Comparison of ENCODE assay signal across 1 cellular context in the genomic region with DNA sequence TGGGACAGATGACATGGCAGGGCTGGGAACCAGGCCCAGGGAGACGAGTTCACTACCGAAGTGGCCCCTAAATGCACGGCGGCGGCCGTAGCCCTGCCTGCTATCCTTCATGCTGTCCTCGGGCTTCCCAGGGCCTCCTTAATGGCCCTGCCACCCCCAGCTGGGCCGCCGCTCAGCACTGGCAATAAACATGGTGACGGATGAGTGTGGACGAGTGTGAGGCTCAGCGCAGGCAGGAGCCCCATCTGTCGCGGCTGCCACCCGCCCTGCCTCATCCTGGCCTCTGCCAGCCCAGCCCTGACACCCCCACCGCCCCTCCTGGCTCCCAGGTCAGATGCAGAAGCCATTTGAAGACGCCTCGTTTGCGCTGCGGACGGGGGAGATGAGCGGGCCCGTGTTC.
TF ChIP-seq lines count a peak whose summit lies in the region.

No MANE protein-coding gene starts in this region.

TF ChIP-seq in WTC11, 78 proteins besides CTCF, POLR2A, EP300 and RAD21 (continued from another document):
- TF ChIP-seq, protein P1, sequence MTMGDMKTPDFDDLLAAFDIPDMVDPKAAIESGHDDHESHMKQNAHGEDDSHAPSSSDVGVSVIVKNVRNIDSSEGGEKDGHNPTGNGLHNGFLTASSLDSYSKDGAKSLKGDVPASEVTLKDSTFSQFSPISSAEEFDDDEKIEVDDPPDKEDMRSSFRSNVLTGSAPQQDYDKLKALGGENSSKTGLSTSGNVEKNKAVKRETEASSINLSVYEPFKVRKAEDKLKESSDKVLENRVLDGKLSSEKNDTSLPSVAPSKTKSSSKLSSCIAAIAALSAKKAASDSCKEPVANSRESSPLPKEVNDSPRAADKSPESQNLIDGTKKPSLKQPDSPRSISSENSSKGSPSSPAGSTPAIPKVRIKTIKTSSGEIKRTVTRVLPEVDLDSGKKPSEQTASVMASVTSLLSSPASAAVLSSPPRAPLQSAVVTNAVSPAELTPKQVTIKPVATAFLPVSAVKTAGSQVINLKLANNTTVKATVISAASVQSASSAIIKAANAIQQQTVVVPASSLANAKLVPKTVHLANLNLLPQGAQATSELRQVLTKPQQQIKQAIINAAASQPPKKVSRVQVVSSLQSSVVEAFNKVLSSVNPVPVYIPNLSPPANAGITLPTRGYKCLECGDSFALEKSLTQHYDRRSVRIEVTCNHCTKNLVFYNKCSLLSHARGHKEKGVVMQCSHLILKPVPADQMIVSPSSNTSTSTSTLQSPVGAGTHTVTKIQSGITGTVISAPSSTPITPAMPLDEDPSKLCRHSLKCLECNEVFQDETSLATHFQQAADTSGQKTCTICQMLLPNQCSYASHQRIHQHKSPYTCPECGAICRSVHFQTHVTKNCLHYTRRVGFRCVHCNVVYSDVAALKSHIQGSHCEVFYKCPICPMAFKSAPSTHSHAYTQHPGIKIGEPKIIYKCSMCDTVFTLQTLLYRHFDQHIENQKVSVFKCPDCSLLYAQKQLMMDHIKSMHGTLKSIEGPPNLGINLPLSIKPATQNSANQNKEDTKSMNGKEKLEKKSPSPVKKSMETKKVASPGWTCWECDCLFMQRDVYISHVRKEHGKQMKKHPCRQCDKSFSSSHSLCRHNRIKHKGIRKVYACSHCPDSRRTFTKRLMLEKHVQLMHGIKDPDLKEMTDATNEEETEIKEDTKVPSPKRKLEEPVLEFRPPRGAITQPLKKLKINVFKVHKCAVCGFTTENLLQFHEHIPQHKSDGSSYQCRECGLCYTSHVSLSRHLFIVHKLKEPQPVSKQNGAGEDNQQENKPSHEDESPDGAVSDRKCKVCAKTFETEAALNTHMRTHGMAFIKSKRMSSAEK (CRISPR knock-in tag; IDR thresholded peaks at IDR 0.05; ENCODE audit: borderline replicate concordance): no peak
- TF ChIP-seq, protein P2, sequence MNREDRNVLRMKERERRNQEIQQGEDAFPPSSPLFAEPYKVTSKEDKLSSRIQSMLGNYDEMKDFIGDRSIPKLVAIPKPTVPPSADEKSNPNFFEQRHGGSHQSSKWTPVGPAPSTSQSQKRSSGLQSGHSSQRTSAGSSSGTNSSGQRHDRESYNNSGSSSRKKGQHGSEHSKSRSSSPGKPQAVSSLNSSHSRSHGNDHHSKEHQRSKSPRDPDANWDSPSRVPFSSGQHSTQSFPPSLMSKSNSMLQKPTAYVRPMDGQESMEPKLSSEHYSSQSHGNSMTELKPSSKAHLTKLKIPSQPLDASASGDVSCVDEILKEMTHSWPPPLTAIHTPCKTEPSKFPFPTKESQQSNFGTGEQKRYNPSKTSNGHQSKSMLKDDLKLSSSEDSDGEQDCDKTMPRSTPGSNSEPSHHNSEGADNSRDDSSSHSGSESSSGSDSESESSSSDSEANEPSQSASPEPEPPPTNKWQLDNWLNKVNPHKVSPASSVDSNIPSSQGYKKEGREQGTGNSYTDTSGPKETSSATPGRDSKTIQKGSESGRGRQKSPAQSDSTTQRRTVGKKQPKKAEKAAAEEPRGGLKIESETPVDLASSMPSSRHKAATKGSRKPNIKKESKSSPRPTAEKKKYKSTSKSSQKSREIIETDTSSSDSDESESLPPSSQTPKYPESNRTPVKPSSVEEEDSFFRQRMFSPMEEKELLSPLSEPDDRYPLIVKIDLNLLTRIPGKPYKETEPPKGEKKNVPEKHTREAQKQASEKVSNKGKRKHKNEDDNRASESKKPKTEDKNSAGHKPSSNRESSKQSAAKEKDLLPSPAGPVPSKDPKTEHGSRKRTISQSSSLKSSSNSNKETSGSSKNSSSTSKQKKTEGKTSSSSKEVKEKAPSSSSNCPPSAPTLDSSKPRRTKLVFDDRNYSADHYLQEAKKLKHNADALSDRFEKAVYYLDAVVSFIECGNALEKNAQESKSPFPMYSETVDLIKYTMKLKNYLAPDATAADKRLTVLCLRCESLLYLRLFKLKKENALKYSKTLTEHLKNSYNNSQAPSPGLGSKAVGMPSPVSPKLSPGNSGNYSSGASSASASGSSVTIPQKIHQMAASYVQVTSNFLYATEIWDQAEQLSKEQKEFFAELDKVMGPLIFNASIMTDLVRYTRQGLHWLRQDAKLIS (CRISPR knock-in tag; IDR thresholded peaks at IDR 0.05; ENCODE audit: borderline replicate concordance): no peak
- TF ChIP-seq SOX15 (CRISPR knock-in tag; IDR thresholded peaks at IDR 0.05): no peak
- no peak for TF ChIP-seq NR1H2 (CRISPR knock-in tag; IDR thresholded peaks at IDR 0.05)
- no peak for TF ChIP-seq ZBTB21 (CRISPR knock-in tag; IDR thresholded peaks at IDR 0.05; ENCODE audit: borderline replicate concordance)
- TF ChIP-seq, protein P3, sequence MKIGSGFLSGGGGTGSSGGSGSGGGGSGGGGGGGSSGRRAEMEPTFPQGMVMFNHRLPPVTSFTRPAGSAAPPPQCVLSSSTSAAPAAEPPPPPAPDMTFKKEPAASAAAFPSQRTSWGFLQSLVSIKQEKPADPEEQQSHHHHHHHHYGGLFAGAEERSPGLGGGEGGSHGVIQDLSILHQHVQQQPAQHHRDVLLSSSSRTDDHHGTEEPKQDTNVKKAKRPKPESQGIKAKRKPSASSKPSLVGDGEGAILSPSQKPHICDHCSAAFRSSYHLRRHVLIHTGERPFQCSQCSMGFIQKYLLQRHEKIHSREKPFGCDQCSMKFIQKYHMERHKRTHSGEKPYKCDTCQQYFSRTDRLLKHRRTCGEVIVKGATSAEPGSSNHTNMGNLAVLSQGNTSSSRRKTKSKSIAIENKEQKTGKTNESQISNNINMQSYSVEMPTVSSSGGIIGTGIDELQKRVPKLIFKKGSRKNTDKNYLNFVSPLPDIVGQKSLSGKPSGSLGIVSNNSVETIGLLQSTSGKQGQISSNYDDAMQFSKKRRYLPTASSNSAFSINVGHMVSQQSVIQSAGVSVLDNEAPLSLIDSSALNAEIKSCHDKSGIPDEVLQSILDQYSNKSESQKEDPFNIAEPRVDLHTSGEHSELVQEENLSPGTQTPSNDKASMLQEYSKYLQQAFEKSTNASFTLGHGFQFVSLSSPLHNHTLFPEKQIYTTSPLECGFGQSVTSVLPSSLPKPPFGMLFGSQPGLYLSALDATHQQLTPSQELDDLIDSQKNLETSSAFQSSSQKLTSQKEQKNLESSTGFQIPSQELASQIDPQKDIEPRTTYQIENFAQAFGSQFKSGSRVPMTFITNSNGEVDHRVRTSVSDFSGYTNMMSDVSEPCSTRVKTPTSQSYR (CRISPR knock-in tag; IDR thresholded peaks at IDR 0.05): no peak
- TF ChIP-seq, protein P4, sequence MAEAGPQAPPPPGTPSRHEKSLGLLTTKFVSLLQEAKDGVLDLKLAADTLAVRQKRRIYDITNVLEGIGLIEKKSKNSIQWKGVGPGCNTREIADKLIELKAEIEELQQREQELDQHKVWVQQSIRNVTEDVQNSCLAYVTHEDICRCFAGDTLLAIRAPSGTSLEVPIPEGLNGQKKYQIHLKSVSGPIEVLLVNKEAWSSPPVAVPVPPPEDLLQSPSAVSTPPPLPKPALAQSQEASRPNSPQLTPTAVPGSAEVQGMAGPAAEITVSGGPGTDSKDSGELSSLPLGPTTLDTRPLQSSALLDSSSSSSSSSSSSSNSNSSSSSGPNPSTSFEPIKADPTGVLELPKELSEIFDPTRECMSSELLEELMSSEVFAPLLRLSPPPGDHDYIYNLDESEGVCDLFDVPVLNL (CRISPR knock-in tag; IDR thresholded peaks at IDR 0.05; ENCODE audit: borderline replicate concordance, low read depth): no peak
- no peak for TF ChIP-seq RORB (CRISPR knock-in tag; IDR thresholded peaks at IDR 0.05)
- TF ChIP-seq ZNF138 (CRISPR knock-in tag; conservative IDR thresholded peaks at IDR 0.05): no peak
- TF ChIP-seq TEAD4 (CRISPR knock-in tag; IDR thresholded peaks at IDR 0.05): no peak
- TF ChIP-seq FOXK1 (CRISPR knock-in tag; IDR thresholded peaks at IDR 0.05): no peak
- TF ChIP-seq JAZF1 (CRISPR knock-in tag; IDR thresholded peaks at IDR 0.05): no peak
- TF ChIP-seq TEAD1 (CRISPR knock-in tag; IDR thresholded peaks at IDR 0.05): no peak
- TF ChIP-seq MLX (CRISPR knock-in tag; IDR thresholded peaks at IDR 0.05): no peak
